24 cellular contexts compared by ENCODE assay signal in the genomic region with DNA sequence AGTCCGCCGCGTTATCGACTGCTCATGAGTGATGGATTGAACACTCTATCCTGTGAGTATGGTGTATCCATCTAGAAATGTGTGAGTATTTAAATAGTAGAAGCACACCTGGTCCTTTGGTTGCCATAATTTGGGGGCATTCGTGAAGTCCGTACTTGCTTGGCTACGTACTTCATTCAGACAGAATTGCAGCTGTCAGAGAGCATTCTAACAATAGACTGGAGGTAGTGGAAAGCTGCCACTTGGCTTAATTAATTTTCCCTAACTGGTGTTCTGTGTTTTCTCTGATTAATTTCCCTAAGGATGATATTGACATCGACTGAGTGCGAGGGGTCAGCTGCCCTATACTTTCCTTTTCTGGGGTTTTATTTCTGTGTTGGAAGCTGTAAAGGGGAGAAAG.
"Had no signal": no experiment of that assay in that cellular context is flagged by ENCODE, and none has a peak within 500 bp of the region (broad histone marks: within the 10 kb centered on the region; RNA-seq: fewer than 3 reads in every experiment).

No MANE protein-coding gene starts in this region.

- H3K27me3 ChIP-seq: esophagus squamous epithelium, left lung, sigmoid colon, suprapubic skin, thyroid gland had no signal

- ATAC-seq: effector memory CD8-positive, alpha-beta T cell; left lung; stimulated activated naive CD8-positive, alpha-beta T cell treated with anti-CD3 and anti-CD28 coated beads, Interleukin-15, Interleukin-2, amounts not matched to agents 100 U/mL and 50 U/mL, for 24 hours had no signal

- H3K9me3 Mint-ChIP-seq: dendritic cell treated with granulocyte-macrophage colony-stimulating factor and Interleukin-4, amounts not matched to agents 40 ng/mL and 50 ng/mL, for 4 days; effector memory CD8-positive, alpha-beta T cell; naive B cell; nephron; type B pancreatic cell had no signal

- DNase-seq: cerebellar nuclear complex; effector memory CD8-positive, alpha-beta T cell; esophagus squamous epithelium; foreskin fibroblast; head of caudate nucleus; hypothalamus; kidney glomerular epithelial cell; left lung; mesenchymal stem cell; midbrain; naive B cell; retina; sigmoid colon; stimulated activated CD4-positive, alpha-beta T cell treated with anti-CD3 and anti-CD28 coated beads, Interleukin-2, amount 100 ng/mL, for 48 hours; stimulated activated naive CD8-positive, alpha-beta T cell treated with anti-CD3 and anti-CD28 coated beads, Interleukin-15, Interleukin-2, amounts not matched to agents 100 U/mL and 50 U/mL, for 24 hours; thyroid gland had no signal

- H3K9me3 ChIP-seq: esophagus squamous epithelium, left lung, prostate gland, sigmoid colon, suprapubic skin, thyroid gland had no signal

- H2AFZ ChIP-seq: parathyroid adenoma had no signal

- H3K9ac ChIP-seq: parathyroid adenoma had no signal

- H3K4me3 ChIP-seq: esophagus squamous epithelium, left lung, lung, prostate gland, sigmoid colon, smooth muscle cell, suprapubic skin, thyroid gland had no signal

- H3K4me1 ChIP-seq: esophagus squamous epithelium, left lung, parathyroid adenoma, prostate gland, sigmoid colon, suprapubic skin, thyroid gland had no signal

- H3K27me3 Mint-ChIP-seq: dendritic cell treated with granulocyte-macrophage colony-stimulating factor and Interleukin-4, amounts not matched to agents 40 ng/mL and 50 ng/mL, for 4 days; effector memory CD8-positive, alpha-beta T cell; naive B cell; type B pancreatic cell had no signal

- H3K27ac Mint-ChIP-seq: dendritic cell treated with granulocyte-macrophage colony-stimulating factor and Interleukin-4, amounts not matched to agents 40 ng/mL and 50 ng/mL, for 4 days; effector memory CD8-positive, alpha-beta T cell; naive B cell; nephron; type B pancreatic cell had no signal

- H3K27ac ChIP-seq: esophagus squamous epithelium, left lung, parathyroid adenoma, prostate gland, sigmoid colon, suprapubic skin, thyroid gland had no signal

- H3K4me2 ChIP-seq: smooth muscle cell had no signal

- H3K4me3 Mint-ChIP-seq: dendritic cell treated with granulocyte-macrophage colony-stimulating factor and Interleukin-4, amounts not matched to agents 40 ng/mL and 50 ng/mL, for 4 days; effector memory CD8-positive, alpha-beta T cell; naive B cell; nephron; type B pancreatic cell had no signal
